8 cellular contexts compared by ENCODE assay signal in genomic region chr20:20712474-20713243, GRCh38. TPM values are rescaled to one million over a fixed set of nuclear protein-coding genes. Genes with fewer than 3 reads are reported as not detected.
A peak's percentile ranks its signal among the peaks of the same experiment; 100 is the strongest.
DNase-seq lines count a peak whose midpoint lies in the region; ATAC-seq lines count a peak whose summit lies in the region.

RALGAPA2 (minus strand) TSS chr20:20712644; CDS start chr20:20712480, 164 bp downstream.

- H3K9me3 Mint-ChIP-seq in effector memory CD8-positive, alpha-beta T cell: no peaks in the 10 kb centered on the region

- H3K4me3 Mint-ChIP-seq in effector memory CD8-positive, alpha-beta T cell: peak within 1 kb of the TSS; percentile 91 to 96

- peak within 1 kb of the TSS; percentile 91 to 92 for H3K27ac Mint-ChIP-seq in effector memory CD8-positive, alpha-beta T cell

- DNase-seq in CMK (ENCODE audit: low read depth) (peak; percentile 96), HT1080 (ENCODE audit: low read depth) (peak; percentile 96), NOMO-1 treated with DMSO at 0.1 percent for 48 hours (lab: John Stamatoyannopoulos, UW; ENCODE audit: unreplicated experiment) (peak; percentile 96), medulla oblongata (ENCODE audit: extremely low spot score) (peak; percentile 99)
- peak; percentile 87 to 88 for DNase-seq in activated CD8-positive, alpha-beta memory T cell treated with anti-CD3 and anti-CD28 coated beads for 4 hours (ENCODE audit: low read depth in 2 of 2)
- peak; percentile 90 to 94 (median 92) for DNase-seq in effector memory CD8-positive, alpha-beta T cell
- DNase-seq in stimulated activated CD8-positive, alpha-beta memory T cell treated with anti-CD3 and anti-CD28 coated beads, Interleukin-12 subunit alpha, Interleukin-12 subunit beta, amount 100 ng/mL, for 1 hour (ENCODE audit: low read depth): peak; percentile 87

- H3K4me1 Mint-ChIP-seq in effector memory CD8-positive, alpha-beta T cell (ENCODE audit: low read depth in 2 of 2): peaks cover 18 to 30% of the 10 kb centered on the region in 2 donors

- no peaks in the 10 kb centered on the region for H3K36me3 Mint-ChIP-seq in effector memory CD8-positive, alpha-beta T cell (ENCODE audit: insufficient read depth)

- peaks cover 0 to 8% of the 10 kb centered on the region in 2 donors for H3K27me3 Mint-ChIP-seq in effector memory CD8-positive, alpha-beta T cell

- peak; percentile 92 for ATAC-seq in GM21360 (IDR thresholded peaks at IDR 0.05; ENCODE audit: unreplicated experiment)
- peak; percentile 92 for ATAC-seq in effector memory CD8-positive, alpha-beta T cell (replicated peaks)

RNA-seq across cellular contexts. Expression of gene RALGAPA2, which starts in this region (rescaled TPM):
- 3.3 and 3.7 TPM in 2 replicates for total RNA-seq in HT1080 (2014; rRNA removed; shearing (Covaris generic))
- polyA plus RNA-seq in HT1080 (2015; cell fraction: cytosol; rRNA removed): 2.8 and 5.8 TPM in 2 replicates
- 10.2 and 12.8 TPM in 2 replicates for polyA plus RNA-seq in HT1080 (2015; cell fraction: nucleus; rRNA removed)

Comparison
In these comparisons a context has a peak if more than half of its experiments do, and no peak if none do; other contexts are left out.
1. Peak in every context shown above with its lines: DNase-seq and ATAC-seq.